ENCODE assay signal across 18 cellular contexts in genomic region chr4:48970471-48970921, GRCh38. TPM values are rescaled to one million over a fixed set of nuclear protein-coding genes. Genes with fewer than 3 reads are reported as not detected.
DNase-seq lines count a peak whose midpoint lies in the region; ATAC-seq, FAIRE-seq and TF ChIP-seq lines count a peak whose summit lies in the region.
"Had no signal": no experiment of that assay in that cellular context is flagged by ENCODE, and none has a peak within 500 bp of the region (broad histone marks: within the 10 kb centered on the region; RNA-seq: fewer than 3 reads in every experiment).

No MANE protein-coding gene starts in this region.

- H3K4me2 ChIP-seq in HCT116 (ENCODE audit: low read length): peak overlapping the region; percentile 47

- DNase-seq in AG09309 (ENCODE audit: low read depth) (peak; percentile 80), HCT116 (ENCODE audit: low read depth, low spot score) (peak; percentile 37), SW480 (ENCODE audit: low spot score) (peak; percentile 9), globus pallidus (ENCODE audit: low spot score) (peak; percentile 40), GM12892 (ENCODE audit: insufficient read length) (no peak), thyroid gland (no peak)
- DNase-seq in activated CD8-positive, alpha-beta memory T cell treated with anti-CD3 and anti-CD28 coated beads, Interleukin-2, amount 50 U/mL, for 48 hours: no peak
- DNase-seq: activated T-cell treated with anti-CD3 and anti-CD28 coated beads, Interleukin-2, amount 50 U/mL, for 1 hour; NCI-H1694; NK-92 treated with Interleukin-12 subunit alpha and Interleukin-12 subunit beta, amount 100 ng/mL, for 24 hours; pancreas; stimulated activated CD4-positive, alpha-beta T cell treated with anti-CD3 and anti-CD28 coated beads, Interleukin-4, amount 100 ng/mL, for 1 hour had no signal

- no peaks in the 10 kb centered on the region for H3K9me2 ChIP-seq in HCT116 (ENCODE audit: insufficient read depth)

- H2AFZ ChIP-seq in HCT116 (ENCODE audit: low read depth, low read length, poor library complexity, severe bottlenecking): peak overlapping the region; percentile 83

- peaks cover 0 to 14% of the 10 kb centered on the region in 2 experiments; a peak in 2 of 4 replicates for H3K4me1 ChIP-seq in HCT116 (ENCODE audit: control insufficient read depth in 1 of 2, insufficient read depth in 2 of 2, low read length in 2 of 2)
- H3K4me1 ChIP-seq in thyroid gland: peaks cover 5% of the 10 kb centered on the region in 2 donors
- H3K4me1 ChIP-seq: pancreas had no signal

- H3K27ac ChIP-seq in HCT116 (ENCODE audit: low read depth, low read length) (no peak overlapping the region), thyroid gland (no peak overlapping the region)
- H3K27ac ChIP-seq: cardiac muscle cell, pancreas had no signal

- H3K4me3 ChIP-seq in AG09309 (ENCODE audit: control insufficient read depth, low read depth, low read length): no peak overlapping the region
- peak overlapping the region in 1 of 2 experiments; percentile 15; a peak in 1 of 4 replicates for H3K4me3 ChIP-seq in HCT116 (replicated peaks in 1 of 2; ENCODE audit: low read depth in 1 of 2, low read length in 2 of 2)
- H3K4me3 ChIP-seq in thyroid gland (replicated peaks in 1 of 3): no peak overlapping the region
- H3K4me3 ChIP-seq: cardiac muscle cell, lung, pancreas had no signal

- no peak for TF ChIP-seq RAD21 in HCT116 (IDR thresholded peaks at IDR 0.05; ENCODE audit: low read depth)

- H3K9me3 ChIP-seq in HCT116 (ENCODE audit: control insufficient read depth in 1 of 2, insufficient read depth in 1 of 2, low read depth in 1 of 2, low read length in 2 of 2): no peaks in the 10 kb centered on the region
- no peaks in the 10 kb centered on the region for H3K9me3 ChIP-seq in thyroid gland
- H3K9me3 ChIP-seq: pancreas had no signal

- peak; percentile 71 for ATAC-seq in HCT116
- ATAC-seq in GM18498 (IDR thresholded peaks at IDR 0.05; ENCODE audit: unreplicated experiment): no peak
- ATAC-seq: pancreas had no signal

- POLR2A ChIA-PET in HCT116 (lab: Charles Lee): no interaction called here

- no peak for TF ChIP-seq POLR2A in HCT116 (IDR thresholded peaks at IDR 0.05; ENCODE audit: borderline replicate concordance, extremely low read depth, insufficient read depth, insufficient read length)
- TF ChIP-seq POLR2A in GM12892 (IDR thresholded peaks at IDR 0.05; ENCODE audit: low read depth, low read length): no peak
- no peak for TF ChIP-seq POLR2A in thyroid gland (IDR thresholded peaks at IDR 0.05)

- H3K9ac ChIP-seq in HCT116 (ENCODE audit: low read length): no peak overlapping the region

- H3K36me3 ChIP-seq in HCT116 (ENCODE audit: control insufficient read depth in 1 of 2, insufficient read depth in 2 of 2, low read length in 2 of 2): no peaks in the 10 kb centered on the region
- no peaks in the 10 kb centered on the region for H3K36me3 ChIP-seq in thyroid gland
- H3K36me3 ChIP-seq: cardiac muscle cell, pancreas had no signal

- no TSS peak for BruUV-seq in HCT116 (replicated peaks; lab: Mats Ljungman, UMichigan)

- WGBS in thyroid gland, 2 donors: 81 to 89% methylated on average over 3 of the region's 3 CpGs

- H3K79me2 ChIP-seq in HCT116 (ENCODE audit: insufficient read depth, low read length): no peaks in the 10 kb centered on the region

- no peak for FAIRE-seq in GM12892 (lab: Jason Lieb, UNC)
- FAIRE-seq: frontal cortex, pancreas had no signal

- RAD21 ChIA-PET in HCT116 (lab: Charles Lee; ENCODE audit: low non-redundant PET in 1 of 2, low total read pairs in 2 of 2, uncharacterized antibody in 2 of 2, unreplicated experiment in 2 of 2): no interaction called here

- H3K27me3 ChIP-seq in HCT116 (ENCODE audit: insufficient read depth, low read length): peaks cover 8% of the 10 kb centered on the region
- H3K27me3 ChIP-seq in thyroid gland: no peaks in the 10 kb centered on the region
- H3K27me3 ChIP-seq: cardiac muscle cell, pancreas had no signal

- CTCF ChIA-PET in HCT116 (lab: Charles Lee): no interaction called here

- intact Hi-C loops in HCT116 (cut with micrococcal nuclease) (no loop called here), thyroid gland (cut with DNase I) (no loop called here)

- TF ChIP-seq CTCF in AG09309 (IDR thresholded peaks at IDR 0.05; ENCODE audit: control insufficient read depth, insufficient read depth, low read depth, low read length, missing control alignments) (peak; percentile 22), HCT116 (IDR thresholded peaks at IDR 0.05 in 2 of 3, conservative IDR thresholded peaks at IDR 0.05 in 1 of 3; ENCODE audit: borderline replicate concordance in 1 of 3, insufficient read depth in 1 of 3, low read depth in 2 of 3, low read length in 2 of 3) (no peak), thyroid gland (IDR thresholded peaks at IDR 0.05) (no peak)

- H4K20me1 ChIP-seq in HCT116 (ENCODE audit: insufficient read depth): no peaks in the 10 kb centered on the region

TF ChIP-seq in HCT116, 20 proteins besides CTCF, POLR2A, EP300 and RAD21:
- TF ChIP-seq JUND (IDR thresholded peaks at IDR 0.05) (peak; percentile 40; the same call in 1 of the 2 replicates), MAX (IDR thresholded peaks at IDR 0.05) (no peak), CEBPB (IDR thresholded peaks at IDR 0.05; ENCODE audit: low read depth) (0 out of 2 replicates have a peak, but pooled peaks have one; percentile 17), EGR1 (IDR thresholded peaks at IDR 0.05; ENCODE audit: low read depth) (no peak), SP1 (IDR thresholded peaks at IDR 0.05; ENCODE audit: low read depth) (peak; percentile 40; the same call in 1 of the 2 replicates), CBX3 (IDR thresholded peaks at IDR 0.05; ENCODE audit: low read depth) (peak; percentile 18; the same call in 1 of the 2 replicates), FOSL1 (IDR thresholded peaks at IDR 0.05; ENCODE audit: low read depth) (peak; percentile 66)

RNA-seq across cellular contexts. Expression of gene CWH43, which starts 15.6 kb away (rescaled TPM):
- total RNA-seq in HCT116 (2021; ENCODE audit: unreplicated experiment) (not detected), thyroid gland (10 to 100 TPM in 3 of 4 donors, 1 to 10 TPM in 1; 5.3 to 27.4 (median 18.8) TPM)
- not detected in 2 replicates for polyA plus RNA-seq in HCT116 (2012)
- polyA plus RNA-seq in GM12892 (2012; ENCODE audit: missing spikeins): not detected
- total RNA-seq: cardiac muscle cell, frontal cortex, HT-29, subcutaneous adipose tissue had no signal
- polyA plus RNA-seq: cardiac muscle cell, pancreas had no signal

Comparison
In these comparisons a context has a peak if more than half of its experiments do, and no peak if none do; other contexts are left out.
1. DNase-seq: peak in AG09309 (single experiment), HCT116 (single experiment), SW480 (single experiment) and globus pallidus (single experiment); none in GM12892 (single experiment), thyroid gland (0 of 2) and activated CD8-positive, alpha-beta memory T cell treated with anti-CD3 and anti-CD28 coated beads, Interleukin-2, amount 50 U/mL, for 48 hours (single experiment).